Comparison of ENCODE assay signal across 8 cellular contexts in the genomic region with DNA sequence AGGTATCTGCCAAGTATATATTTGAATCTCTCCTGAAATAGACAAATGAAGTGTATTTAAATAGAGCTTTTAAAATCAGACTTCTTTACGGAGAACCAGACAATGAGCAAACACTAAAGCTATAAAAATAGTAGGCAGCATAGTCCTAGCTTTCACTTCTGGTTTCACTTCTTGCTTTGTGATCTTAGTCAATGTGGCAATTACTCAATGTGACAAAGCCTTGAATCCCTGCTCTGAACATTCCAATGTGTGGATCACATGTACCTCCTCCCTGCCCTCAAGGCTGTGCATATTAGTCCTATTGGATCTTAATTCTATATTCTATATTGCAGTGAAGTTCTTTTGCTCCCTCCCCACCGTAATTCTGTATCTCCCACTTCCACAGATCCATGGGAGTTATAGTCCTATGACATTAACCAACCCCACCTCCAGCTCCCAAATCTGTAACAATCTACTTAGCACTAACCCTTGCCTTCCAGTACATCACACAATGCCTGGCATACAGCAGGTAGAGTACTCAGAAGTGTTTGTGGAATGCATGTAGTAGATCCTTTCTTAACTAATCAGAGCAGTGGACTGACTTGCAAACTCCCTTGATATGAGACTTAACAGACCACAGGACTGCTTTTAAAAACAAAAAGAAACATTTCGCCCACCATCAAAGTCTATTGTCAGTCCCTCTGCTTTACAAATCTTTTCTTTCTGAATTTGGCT. TPM values are rescaled to one million over a fixed set of nuclear protein-coding genes. Genes with fewer than 3 reads are reported as not detected.
DNase-seq lines count a peak whose midpoint lies in the region; ATAC-seq and TF ChIP-seq lines count a peak whose summit lies in the region.

No MANE protein-coding gene starts in this region.

- H3K4me3 Mint-ChIP-seq in activated CD8-positive, alpha-beta T cell treated with anti-CD3 and anti-CD28 coated beads, Interleukin-2, amount 10 ng/mL, durations not matched to agents 7 days and 5 days: peak overlapping the region; percentile 49
- no peak overlapping the region for H3K4me3 Mint-ChIP-seq in activated CD4-positive, alpha-beta memory T cell treated with anti-CD3 and anti-CD28 coated beads for 36 hours

- peaks cover 32% of the 10 kb centered on the region for H3K4me1 Mint-ChIP-seq in activated CD8-positive, alpha-beta T cell treated with anti-CD3 and anti-CD28 coated beads, Interleukin-2, amount 10 ng/mL, durations not matched to agents 7 days and 5 days (ENCODE audit: low read depth)
- H3K4me1 Mint-ChIP-seq in activated CD4-positive, alpha-beta memory T cell treated with anti-CD3 and anti-CD28 coated beads for 36 hours (ENCODE audit: low read depth): peaks cover 8% of the 10 kb centered on the region

- intact Hi-C loops in upper lobe of right lung (cut with DNase I): no loop called here
- intact Hi-C loops in activated CD4-positive, alpha-beta memory T cell treated with anti-CD3 and anti-CD28 coated beads for 36 hours (cut with micrococcal nuclease): no loop called here

- H3K27ac ChIP-seq in upper lobe of right lung: peak overlapping the region; percentile 60

- DNase-seq in DMS53 (lab: John Stamatoyannopoulos, UW): peak; percentile 42
- no peak for DNase-seq in activated CD8-positive, alpha-beta T cell treated with anti-CD3 and anti-CD28 coated beads, Interleukin-2, amount 10 ng/mL, durations not matched to agents 7 days and 5 days
- DNase-seq in iris pigment epithelial cell (ENCODE audit: low read depth): peak; percentile 61
- DNase-seq in upper lobe of right lung: no peak
- no peak for DNase-seq in activated CD4-positive, alpha-beta memory T cell treated with anti-CD3 and anti-CD28 coated beads for 36 hours
- DNase-seq in anterior cingulate cortex (lab: John Stamatoyannopoulos, UW): no peak

- no peaks in the 10 kb centered on the region for H3K27me3 ChIP-seq in upper lobe of right lung

- H3K4me3 ChIP-seq in upper lobe of right lung: peak overlapping the region; percentile 21

- H3K36me3 ChIP-seq in upper lobe of right lung: no peaks in the 10 kb centered on the region

- H3K9me3 ChIP-seq in upper lobe of right lung: no peaks in the 10 kb centered on the region

- no peaks in the 10 kb centered on the region for H3K36me3 Mint-ChIP-seq in activated CD8-positive, alpha-beta T cell treated with anti-CD3 and anti-CD28 coated beads, Interleukin-2, amount 10 ng/mL, durations not matched to agents 7 days and 5 days (ENCODE audit: low read depth)
- no peaks in the 10 kb centered on the region for H3K36me3 Mint-ChIP-seq in activated CD4-positive, alpha-beta memory T cell treated with anti-CD3 and anti-CD28 coated beads for 36 hours

- ATAC-seq in GM19467 (IDR thresholded peaks at IDR 0.05; ENCODE audit: unreplicated experiment) (peak; percentile 68), HG03460 (IDR thresholded peaks at IDR 0.05; ENCODE audit: unreplicated experiment) (peak; percentile 73), upper lobe of right lung (peak; percentile 89)
- ATAC-seq in activated CD8-positive, alpha-beta T cell treated with anti-CD3 and anti-CD28 coated beads, Interleukin-2, amount 10 ng/mL, durations not matched to agents 7 days and 5 days: peak; percentile 73

- POLR2A ChIA-PET in activated CD8-positive, alpha-beta T cell treated with anti-CD3 and anti-CD28 coated beads, Interleukin-2, amount 10 ng/mL, durations not matched to agents 7 days and 5 days (lab: Charles Lee): interaction anchor here (1.0 kb wide), 1 partner anchor 117 kb away, joined by 5 read pairs; a partner anchor contains a TSS
- POLR2A ChIA-PET in activated CD4-positive, alpha-beta memory T cell treated with anti-CD3 and anti-CD28 coated beads for 36 hours (lab: Charles Lee): no interaction called here

- H3K27me3 Mint-ChIP-seq in activated CD8-positive, alpha-beta T cell treated with anti-CD3 and anti-CD28 coated beads, Interleukin-2, amount 10 ng/mL, durations not matched to agents 7 days and 5 days (ENCODE audit: low read depth): no peaks in the 10 kb centered on the region
- H3K27me3 Mint-ChIP-seq in activated CD4-positive, alpha-beta memory T cell treated with anti-CD3 and anti-CD28 coated beads for 36 hours: peaks cover 2% of the 10 kb centered on the region

- TF ChIP-seq CTCF in upper lobe of right lung (IDR thresholded peaks at IDR 0.05): no peak

- peak overlapping the region; percentile 44 for H3K27ac Mint-ChIP-seq in activated CD8-positive, alpha-beta T cell treated with anti-CD3 and anti-CD28 coated beads, Interleukin-2, amount 10 ng/mL, durations not matched to agents 7 days and 5 days
- H3K27ac Mint-ChIP-seq in activated CD4-positive, alpha-beta memory T cell treated with anti-CD3 and anti-CD28 coated beads for 36 hours: no peak overlapping the region

- CTCF ChIA-PET in activated CD8-positive, alpha-beta T cell treated with anti-CD3 and anti-CD28 coated beads, Interleukin-2, amount 10 ng/mL, durations not matched to agents 7 days and 5 days (lab: Charles Lee): interaction anchor here (0.6 to 1.4 kb wide), 5 partner anchors 9 to 291 kb away, joined by 3 to 4 read pairs (median 3); no protein-coding TSS in a partner anchor
- CTCF ChIA-PET in activated CD4-positive, alpha-beta memory T cell treated with anti-CD3 and anti-CD28 coated beads for 36 hours (lab: Charles Lee): interaction anchor here (1.1 kb wide), 1 partner anchor 15 kb away, joined by 9 read pairs; no protein-coding TSS in a partner anchor

- H3K9me3 Mint-ChIP-seq in activated CD8-positive, alpha-beta T cell treated with anti-CD3 and anti-CD28 coated beads, Interleukin-2, amount 10 ng/mL, durations not matched to agents 7 days and 5 days (ENCODE audit: insufficient read depth): no peaks in the 10 kb centered on the region
- H3K9me3 Mint-ChIP-seq in activated CD4-positive, alpha-beta memory T cell treated with anti-CD3 and anti-CD28 coated beads for 36 hours: no peaks in the 10 kb centered on the region

- peaks cover 33% of the 10 kb centered on the region for H3K4me1 ChIP-seq in upper lobe of right lung

RNA-seq across cellular contexts. Expression of a gene that starts 24.3 kb away (rescaled TPM):
- not detected for total RNA-seq in activated CD8-positive, alpha-beta T cell treated with anti-CD3 and anti-CD28 coated beads, Interleukin-2, amount 10 ng/mL, durations not matched to agents 7 days and 5 days
- total RNA-seq in upper lobe of right lung: 3.4 TPM
- total RNA-seq in activated CD4-positive, alpha-beta memory T cell treated with anti-CD3 and anti-CD28 coated beads for 36 hours: not detected

Comparison
In these comparisons a context has a peak if more than half of its experiments do, and no peak if none do; other contexts are left out.
1. DNase-seq: peak in DMS53 (single experiment) and iris pigment epithelial cell (single experiment); none in activated CD8-positive, alpha-beta T cell treated with anti-CD3 and anti-CD28 coated beads, Interleukin-2, amount 10 ng/mL, durations not matched to agents 7 days and 5 days (single experiment), upper lobe of right lung (single experiment), activated CD4-positive, alpha-beta memory T cell treated with anti-CD3 and anti-CD28 coated beads for 36 hours (single experiment) and anterior cingulate cortex (0 of 58).
2. Peak in every context shown above with its lines, with median percentiles within 50 percentile points of each other: ATAC-seq.